17 cellular contexts compared by ENCODE assay signal in the genomic region with DNA sequence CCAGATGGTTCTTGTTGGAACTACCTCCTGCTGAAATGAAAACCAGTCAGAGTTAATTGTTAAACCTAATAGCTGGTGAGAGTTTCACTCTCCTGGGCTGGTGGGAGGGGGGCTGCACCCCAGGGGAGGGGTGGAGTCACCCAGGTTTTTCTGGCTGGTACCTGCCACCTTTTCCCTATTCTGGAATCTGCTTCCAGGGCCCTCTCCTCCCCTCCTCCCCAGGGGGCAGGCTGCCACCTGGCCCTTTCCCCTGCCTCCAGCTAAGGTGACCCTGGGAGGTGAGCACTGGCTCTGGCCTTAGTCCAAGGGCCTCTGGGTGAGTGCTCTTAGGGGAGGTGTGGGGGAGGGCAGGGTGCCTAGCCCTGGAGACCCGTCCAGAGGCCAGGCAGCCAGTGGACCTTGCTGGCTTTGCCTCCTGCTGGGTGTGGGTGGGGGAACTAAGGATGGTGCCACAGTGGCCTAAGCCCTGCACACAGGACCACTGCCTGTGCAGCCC. TPM values are rescaled to one million over a fixed set of nuclear protein-coding genes. Genes with fewer than 3 reads are reported as not detected.
DNase-seq lines count a peak whose midpoint lies in the region; ATAC-seq and TF ChIP-seq lines count a peak whose summit lies in the region.
"Had no signal": no experiment of that assay in that cellular context is flagged by ENCODE, and none has a peak within 500 bp of the region (broad histone marks: within the 10 kb centered on the region; RNA-seq: fewer than 3 reads in every experiment).

No MANE protein-coding gene starts in this region.

- TF ChIP-seq CTCF in body of pancreas (IDR thresholded peaks at IDR 0.05) = peak in 2 of 7 experiments; percentile 21 to 32

- no peaks in the 10 kb centered on the region for H3K36me3 ChIP-seq in body of pancreas (replicated peaks in 1 of 2; ENCODE audit: insufficient read depth in 1 of 2, low read depth in 2 of 2)
- H3K36me3 ChIP-seq in mesenchymal stem cell (ENCODE audit: control insufficient read depth in 1 of 2, insufficient read depth in 2 of 2, low read depth in 1 of 2, low read length in 2 of 2) = peaks cover 0 to 3% of the 10 kb centered on the region in 2 experiments
- H3K36me3 ChIP-seq: esophagus muscularis mucosa, vagina had no signal

- DNase-seq in left ventricle myocardium superior (no peak), cardiac septum (ENCODE audit: low spot score) (no peak), body of pancreas (peak; percentile 83 to 97 (median 94)), mesenchymal stem cell (no peak), SIG-M5 treated with dmso at 0.1 percent for 504 hours (lab: John Stamatoyannopoulos, UW; ENCODE audit: unreplicated experiment) (no peak), HUDEP-2 (lab: John Stamatoyannopoulos, UW; ENCODE audit: unreplicated experiment in 76 of 76) (no peak)
- DNase-seq: activated CD4-positive, alpha-beta T cell treated with anti-CD3 and anti-CD28 coated beads, Interleukin-2, amount 50 U/mL, for 4 hours; activated T-cell treated with anti-CD3 and anti-CD28 coated beads, Interleukin-2, amount 50 U/mL, for 1 hour; CD8-positive, alpha-beta memory T cell; NCI-H187; NCI-H526; stimulated activated naive CD4-positive, alpha-beta T cell had no signal

- H3K27ac ChIP-seq in body of pancreas (peak overlapping the region; percentile 82 to 92 (median 86)), mesenchymal stem cell (ENCODE audit: low read length, poor library complexity, severe bottlenecking) (peak overlapping the region; percentile 45)
- H3K27ac ChIP-seq: esophagus muscularis mucosa, vagina had no signal

- peak overlapping the region; percentile 39 for H3K4me2 ChIP-seq in mesenchymal stem cell (ENCODE audit: low read length, poor library complexity, severe bottlenecking)
- H3K4me2 ChIP-seq: GM23338 had no signal

- H4K8ac ChIP-seq in mesenchymal stem cell (ENCODE audit: low read length) = no peak overlapping the region

- no peak overlapping the region for H3K4ac ChIP-seq in mesenchymal stem cell (ENCODE audit: low read depth in 1 of 2, low read length in 2 of 2)

- H2BK15ac ChIP-seq in mesenchymal stem cell (ENCODE audit: low read depth, poor library complexity, severe bottlenecking) = no peak overlapping the region

- H4K91ac ChIP-seq in mesenchymal stem cell (ENCODE audit: low read length) = no peak overlapping the region

- H3K18ac ChIP-seq in mesenchymal stem cell (ENCODE audit: low read depth in 1 of 2, low read length in 2 of 2) = no peak overlapping the region

- no peak for TF ChIP-seq POLR2A in body of pancreas (IDR thresholded peaks at IDR 0.05)

- H3K23ac ChIP-seq in mesenchymal stem cell (ENCODE audit: low read length in 2 of 2) = no peak overlapping the region

- H3K9ac ChIP-seq in mesenchymal stem cell (ENCODE audit: low read length) = no peak overlapping the region

- H3K27me3 ChIP-seq in body of pancreas (no peaks in the 10 kb centered on the region), mesenchymal stem cell (ENCODE audit: control insufficient read depth in 1 of 2, insufficient read depth in 1 of 2, low read length in 2 of 2) (no peaks in the 10 kb centered on the region)
- H3K27me3 ChIP-seq: esophagus muscularis mucosa, vagina had no signal

- whole genome bisulfite sequencing in body of pancreas, 2 donors = 29% methylated on average over 1 of the region's 1 CpG; no CpG with 5 or more reads in 1 of the 2 donors
- WGBS in mesenchymal stem cell = 90% methylated on average over 1 of the region's 1 CpG

- no peak overlapping the region for H3K4me3 ChIP-seq in body of pancreas
- H3K4me3 ChIP-seq in mesenchymal stem cell (ENCODE audit: insufficient read depth in 1 of 2, low read depth in 1 of 2, low read length in 2 of 2) = no peak overlapping the region
- H3K4me3 ChIP-seq: esophagus muscularis mucosa, GM23338, vagina had no signal

- no peaks in the 10 kb centered on the region for H3K79me1 ChIP-seq in mesenchymal stem cell (replicated peaks; ENCODE audit: low read length, poor library complexity, severe bottlenecking)

- H2AFZ ChIP-seq in mesenchymal stem cell (ENCODE audit: low read depth, low read length) = no peak overlapping the region
- H2AFZ ChIP-seq: GM23338 had no signal

- ATAC-seq in left ventricle myocardium superior (peak; percentile 52), body of pancreas (peak; percentile 88), HG02623 (IDR thresholded peaks at IDR 0.05; ENCODE audit: unreplicated experiment) (no peak), GM21447 (IDR thresholded peaks at IDR 0.05; ENCODE audit: unreplicated experiment) (no peak)
- ATAC-seq: GM23338 had no signal

- H3K14ac ChIP-seq in mesenchymal stem cell (ENCODE audit: low read length in 2 of 2) = no peak overlapping the region

- no peak overlapping the region for H2BK120ac ChIP-seq in mesenchymal stem cell (ENCODE audit: low read depth, low read length)

- H2BK12ac ChIP-seq in mesenchymal stem cell (ENCODE audit: low read length in 2 of 2) = no peak overlapping the region

- intact Hi-C loops in left ventricle myocardium superior (cut with micrococcal nuclease) (no loop called here), cardiac septum (cut with DNase I) (no loop called here), body of pancreas (cut with DNase I) (no loop called here)

- H2BK5ac ChIP-seq in mesenchymal stem cell (ENCODE audit: low read depth, low read length, poor library complexity, severe bottlenecking) = peak overlapping the region; percentile 6

- peak overlapping the region; percentile 94 for H2AK5ac ChIP-seq in mesenchymal stem cell (ENCODE audit: low read length, severe bottlenecking)

- H3K4me1 ChIP-seq in body of pancreas = peaks cover 63% of the 10 kb centered on the region
- H3K4me1 ChIP-seq in mesenchymal stem cell (ENCODE audit: control insufficient read depth, insufficient read depth, low read depth, low read length) = peaks cover 29% of the 10 kb centered on the region

- H3K9me3 ChIP-seq in body of pancreas (no peaks in the 10 kb centered on the region), mesenchymal stem cell (ENCODE audit: control insufficient read depth, low read length) (no peaks in the 10 kb centered on the region)
- H3K9me3 ChIP-seq: esophagus muscularis mucosa, vagina had no signal

RNA-seq across cellular contexts. Expression of a gene that starts 48.8 kb away (rescaled TPM):
- 19.6 TPM for total RNA-seq in left ventricle myocardium superior
- total RNA-seq in cardiac septum = 21.8 TPM
- 10 to 100 TPM; 22.8 to 53.4 TPM for total RNA-seq in body of pancreas
- polyA plus RNA-seq in mesenchymal stem cell (2013, experiment 1 of 2) = 32.1 TPM
- 33.0 TPM for polyA plus RNA-seq in mesenchymal stem cell (2013, experiment 2 of 2)
- polyA plus RNA-seq: CD8-positive, alpha-beta memory T cell had no signal

Comparison
In these comparisons a context has a peak if more than half of its experiments do, and no peak if none do; other contexts are left out.
1. ATAC-seq: peak in left ventricle myocardium superior (single experiment) and body of pancreas (single experiment); none in HG02623 (single experiment) and GM21447 (single experiment).
2. DNase-seq: peak in body of pancreas (4 of 4); none in left ventricle myocardium superior (single experiment), cardiac septum (single experiment), mesenchymal stem cell (single experiment), SIG-M5 treated with dmso at 0.1 percent for 504 hours (single experiment) and HUDEP-2 (0 of 76).